Comparison of ENCODE assay signal across 1 cellular context in the genomic region with DNA sequence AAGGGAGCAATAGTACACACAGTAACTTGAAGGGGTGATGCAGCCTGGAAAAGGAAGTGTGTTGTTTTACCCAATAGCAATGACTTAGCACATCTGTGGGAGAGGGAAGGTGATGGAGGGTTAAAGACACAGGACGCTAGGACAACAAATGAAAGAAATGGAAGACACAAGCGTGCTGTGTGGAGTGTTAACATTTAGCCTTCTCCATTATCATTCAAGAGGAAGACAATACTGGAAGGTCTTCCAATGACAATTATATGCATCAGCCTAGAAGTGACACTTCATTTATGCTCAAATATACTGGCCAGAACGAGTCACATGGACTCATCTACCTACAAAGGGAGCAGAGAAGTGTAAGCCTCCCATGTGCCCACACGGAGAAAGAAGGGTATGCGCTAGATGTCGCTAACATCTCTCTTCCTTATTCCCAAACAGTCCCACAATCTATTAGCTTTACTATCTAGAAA.
A peak's percentile ranks its signal among the peaks of the same experiment; 100 is the strongest.
TF ChIP-seq lines count a peak whose summit lies in the region.

No MANE protein-coding gene starts in this region.

TF ChIP-seq in K562, 482 proteins besides CTCF, POLR2A, EP300 and RAD21 (continued from another document and continues in another):
- TF ChIP-seq, protein P1, sequence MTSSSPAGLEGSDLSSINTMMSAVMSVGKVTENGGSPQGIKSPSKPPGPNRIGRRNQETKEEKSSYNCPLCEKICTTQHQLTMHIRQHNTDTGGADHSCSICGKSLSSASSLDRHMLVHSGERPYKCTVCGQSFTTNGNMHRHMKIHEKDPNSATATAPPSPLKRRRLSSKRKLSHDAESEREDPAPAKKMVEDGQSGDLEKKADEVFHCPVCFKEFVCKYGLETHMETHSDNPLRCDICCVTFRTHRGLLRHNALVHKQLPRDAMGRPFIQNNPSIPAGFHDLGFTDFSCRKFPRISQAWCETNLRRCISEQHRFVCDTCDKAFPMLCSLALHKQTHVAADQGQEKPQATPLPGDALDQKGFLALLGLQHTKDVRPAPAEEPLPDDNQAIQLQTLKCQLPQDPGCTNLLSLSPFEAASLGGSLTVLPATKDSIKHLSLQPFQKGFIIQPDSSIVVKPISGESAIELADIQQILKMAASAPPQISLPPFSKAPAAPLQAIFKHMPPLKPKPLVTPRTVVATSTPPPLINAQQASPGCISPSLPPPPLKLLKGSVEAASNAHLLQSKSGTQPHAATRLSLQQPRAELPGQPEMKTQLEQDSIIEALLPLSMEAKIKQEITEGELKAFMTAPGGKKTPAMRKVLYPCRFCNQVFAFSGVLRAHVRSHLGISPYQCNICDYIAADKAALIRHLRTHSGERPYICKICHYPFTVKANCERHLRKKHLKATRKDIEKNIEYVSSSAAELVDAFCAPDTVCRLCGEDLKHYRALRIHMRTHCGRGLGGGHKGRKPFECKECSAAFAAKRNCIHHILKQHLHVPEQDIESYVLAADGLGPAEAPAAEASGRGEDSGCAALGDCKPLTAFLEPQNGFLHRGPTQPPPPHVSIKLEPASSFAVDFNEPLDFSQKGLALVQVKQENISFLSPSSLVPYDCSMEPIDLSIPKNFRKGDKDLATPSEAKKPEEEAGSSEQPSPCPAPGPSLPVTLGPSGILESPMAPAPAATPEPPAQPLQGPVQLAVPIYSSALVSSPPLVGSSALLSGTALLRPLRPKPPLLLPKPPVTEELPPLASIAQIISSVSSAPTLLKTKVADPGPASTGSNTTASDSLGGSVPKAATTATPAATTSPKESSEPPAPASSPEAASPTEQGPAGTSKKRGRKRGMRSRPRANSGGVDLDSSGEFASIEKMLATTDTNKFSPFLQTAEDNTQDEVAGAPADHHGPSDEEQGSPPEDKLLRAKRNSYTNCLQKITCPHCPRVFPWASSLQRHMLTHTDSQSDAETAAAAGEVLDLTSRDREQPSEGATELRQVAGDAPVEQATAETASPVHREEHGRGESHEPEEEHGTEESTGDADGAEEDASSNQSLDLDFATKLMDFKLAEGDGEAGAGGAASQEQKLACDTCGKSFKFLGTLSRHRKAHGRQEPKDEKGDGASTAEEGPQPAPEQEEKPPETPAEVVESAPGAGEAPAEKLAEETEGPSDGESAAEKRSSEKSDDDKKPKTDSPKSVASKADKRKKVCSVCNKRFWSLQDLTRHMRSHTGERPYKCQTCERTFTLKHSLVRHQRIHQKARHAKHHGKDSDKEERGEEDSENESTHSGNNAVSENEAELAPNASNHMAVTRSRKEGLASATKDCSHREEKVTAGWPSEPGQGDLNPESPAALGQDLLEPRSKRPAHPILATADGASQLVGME (CRISPR knock-in tag; IDR thresholded peaks at IDR 0.05) = no peak
- TF ChIP-seq POLR2G (IDR thresholded peaks at IDR 0.05; ENCODE audit: low read depth, low read length) = no peak
- TF ChIP-seq FOXK2 (conservative IDR thresholded peaks at IDR 0.05 in 1 of 2, IDR thresholded peaks at IDR 0.05 in 1 of 2; ENCODE audit: low read depth in 2 of 2) = no peak
- peak; percentile 33; the same call in 1 of the 2 replicates for TF ChIP-seq POLR2H (tag; IDR thresholded peaks at IDR 0.05; ENCODE audit: low read depth)
- TF ChIP-seq ZFPM2 (CRISPR knock-in tag; IDR thresholded peaks at IDR 0.05) = no peak
- TF ChIP-seq NCOA6 (IDR thresholded peaks at IDR 0.05) = no peak
- TF ChIP-seq, protein P2, sequence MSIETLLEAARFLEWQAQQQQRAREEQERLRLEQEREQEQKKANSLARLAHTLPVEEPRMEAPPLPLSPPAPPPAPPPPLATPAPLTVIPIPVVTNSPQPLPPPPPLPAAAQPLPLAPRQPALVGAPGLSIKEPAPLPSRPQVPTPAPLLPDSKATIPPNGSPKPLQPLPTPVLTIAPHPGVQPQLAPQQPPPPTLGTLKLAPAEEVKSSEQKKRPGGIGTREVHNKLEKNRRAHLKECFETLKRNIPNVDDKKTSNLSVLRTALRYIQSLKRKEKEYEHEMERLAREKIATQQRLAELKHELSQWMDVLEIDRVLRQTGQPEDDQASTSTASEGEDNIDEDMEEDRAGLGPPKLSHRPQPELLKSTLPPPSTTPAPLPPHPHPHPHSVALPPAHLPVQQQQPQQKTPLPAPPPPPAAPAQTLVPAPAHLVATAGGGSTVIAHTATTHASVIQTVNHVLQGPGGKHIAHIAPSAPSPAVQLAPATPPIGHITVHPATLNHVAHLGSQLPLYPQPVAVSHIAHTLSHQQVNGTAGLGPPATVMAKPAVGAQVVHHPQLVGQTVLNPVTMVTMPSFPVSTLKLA (conservative IDR thresholded peaks at IDR 0.05) = peak; percentile 38 to 46; a peak in 1 of 4 replicates
- TF ChIP-seq RFX5 (IDR thresholded peaks at IDR 0.05; ENCODE audit: low read depth, low read length) = no peak
- TF ChIP-seq, protein P3, sequence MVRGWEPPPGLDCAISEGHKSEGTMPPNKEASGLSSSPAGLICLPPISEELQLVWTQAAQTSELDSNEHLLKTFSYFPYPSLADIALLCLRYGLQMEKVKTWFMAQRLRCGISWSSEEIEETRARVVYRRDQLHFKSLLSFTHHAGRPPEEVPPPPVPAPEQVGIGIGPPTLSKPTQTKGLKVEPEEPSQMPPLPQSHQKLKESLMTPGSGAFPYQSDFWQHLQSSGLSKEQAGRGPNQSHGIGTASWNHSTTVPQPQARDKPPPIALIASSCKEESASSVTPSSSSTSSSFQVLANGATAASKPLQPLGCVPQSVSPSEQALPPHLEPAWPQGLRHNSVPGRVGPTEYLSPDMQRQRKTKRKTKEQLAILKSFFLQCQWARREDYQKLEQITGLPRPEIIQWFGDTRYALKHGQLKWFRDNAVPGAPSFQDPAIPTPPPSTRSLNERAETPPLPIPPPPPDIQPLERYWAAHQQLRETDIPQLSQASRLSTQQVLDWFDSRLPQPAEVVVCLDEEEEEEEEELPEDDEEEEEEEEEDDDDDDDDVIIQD (CRISPR knock-in tag; IDR thresholded peaks at IDR 0.05) = no peak
- no peak for TF ChIP-seq MEF2A (IDR thresholded peaks at IDR 0.05; ENCODE audit: control insufficient read depth, low read depth, low read length)
- no peak for TF ChIP-seq SMAD1 (IDR thresholded peaks at IDR 0.05; ENCODE audit: low read depth, low read length, partially characterized antibody)
- no peak for TF ChIP-seq CBFB (CRISPR knock-in tag; IDR thresholded peaks at IDR 0.05)
- peak; percentile 61; the same call in 1 of the 2 replicates for TF ChIP-seq MAFF (IDR thresholded peaks at IDR 0.05; ENCODE audit: low read length)
- TF ChIP-seq ZFP30 (CRISPR knock-in tag; IDR thresholded peaks at IDR 0.05; ENCODE audit: borderline replicate concordance) = no peak
- no peak for TF ChIP-seq IRF2 (CRISPR knock-in tag; IDR thresholded peaks at IDR 0.05)
- TF ChIP-seq SRSF7 (optimal IDR thresholded peaks at IDR 0.05; ENCODE audit: low read depth, low read length) = no peak
- TF ChIP-seq HEY1 (CRISPR knock-in tag; IDR thresholded peaks at IDR 0.05; ENCODE audit: borderline replicate concordance) = no peak
- TF ChIP-seq, protein P4, sequence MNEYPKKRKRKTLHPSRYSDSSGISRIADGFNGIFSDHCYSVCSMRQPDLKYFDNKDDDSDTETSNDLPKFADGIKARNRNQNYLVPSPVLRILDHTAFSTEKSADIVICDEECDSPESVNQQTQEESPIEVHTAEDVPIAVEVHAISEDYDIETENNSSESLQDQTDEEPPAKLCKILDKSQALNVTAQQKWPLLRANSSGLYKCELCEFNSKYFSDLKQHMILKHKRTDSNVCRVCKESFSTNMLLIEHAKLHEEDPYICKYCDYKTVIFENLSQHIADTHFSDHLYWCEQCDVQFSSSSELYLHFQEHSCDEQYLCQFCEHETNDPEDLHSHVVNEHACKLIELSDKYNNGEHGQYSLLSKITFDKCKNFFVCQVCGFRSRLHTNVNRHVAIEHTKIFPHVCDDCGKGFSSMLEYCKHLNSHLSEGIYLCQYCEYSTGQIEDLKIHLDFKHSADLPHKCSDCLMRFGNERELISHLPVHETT (CRISPR knock-in tag; conservative IDR thresholded peaks at IDR 0.05 in 1 of 2, IDR thresholded peaks at IDR 0.05 in 1 of 2) = no peak
- TF ChIP-seq ZNF311 (CRISPR knock-in tag; IDR thresholded peaks at IDR 0.05) = 0 out of 2 replicates have a peak, but pooled peaks have one; percentile 56
- TF ChIP-seq, protein P5, sequence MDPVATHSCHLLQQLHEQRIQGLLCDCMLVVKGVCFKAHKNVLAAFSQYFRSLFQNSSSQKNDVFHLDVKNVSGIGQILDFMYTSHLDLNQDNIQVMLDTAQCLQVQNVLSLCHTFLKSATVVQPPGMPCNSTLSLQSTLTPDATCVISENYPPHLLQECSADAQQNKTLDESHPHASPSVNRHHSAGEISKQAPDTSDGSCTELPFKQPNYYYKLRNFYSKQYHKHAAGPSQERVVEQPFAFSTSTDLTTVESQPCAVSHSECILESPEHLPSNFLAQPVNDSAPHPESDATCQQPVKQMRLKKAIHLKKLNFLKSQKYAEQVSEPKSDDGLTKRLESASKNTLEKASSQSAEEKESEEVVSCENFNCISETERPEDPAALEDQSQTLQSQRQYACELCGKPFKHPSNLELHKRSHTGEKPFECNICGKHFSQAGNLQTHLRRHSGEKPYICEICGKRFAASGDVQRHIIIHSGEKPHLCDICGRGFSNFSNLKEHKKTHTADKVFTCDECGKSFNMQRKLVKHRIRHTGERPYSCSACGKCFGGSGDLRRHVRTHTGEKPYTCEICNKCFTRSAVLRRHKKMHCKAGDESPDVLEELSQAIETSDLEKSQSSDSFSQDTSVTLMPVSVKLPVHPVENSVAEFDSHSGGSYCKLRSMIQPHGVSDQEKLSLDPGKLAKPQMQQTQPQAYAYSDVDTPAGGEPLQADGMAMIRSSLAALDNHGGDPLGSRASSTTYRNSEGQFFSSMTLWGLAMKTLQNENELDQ (CRISPR knock-in tag; IDR thresholded peaks at IDR 0.05; ENCODE audit: borderline replicate concordance) = no peak
- TF ChIP-seq BACH1 (tag; IDR thresholded peaks at IDR 0.05) = 0 out of 2 replicates have a peak, but pooled peaks have one; percentile 58
- TF ChIP-seq, protein P6, sequence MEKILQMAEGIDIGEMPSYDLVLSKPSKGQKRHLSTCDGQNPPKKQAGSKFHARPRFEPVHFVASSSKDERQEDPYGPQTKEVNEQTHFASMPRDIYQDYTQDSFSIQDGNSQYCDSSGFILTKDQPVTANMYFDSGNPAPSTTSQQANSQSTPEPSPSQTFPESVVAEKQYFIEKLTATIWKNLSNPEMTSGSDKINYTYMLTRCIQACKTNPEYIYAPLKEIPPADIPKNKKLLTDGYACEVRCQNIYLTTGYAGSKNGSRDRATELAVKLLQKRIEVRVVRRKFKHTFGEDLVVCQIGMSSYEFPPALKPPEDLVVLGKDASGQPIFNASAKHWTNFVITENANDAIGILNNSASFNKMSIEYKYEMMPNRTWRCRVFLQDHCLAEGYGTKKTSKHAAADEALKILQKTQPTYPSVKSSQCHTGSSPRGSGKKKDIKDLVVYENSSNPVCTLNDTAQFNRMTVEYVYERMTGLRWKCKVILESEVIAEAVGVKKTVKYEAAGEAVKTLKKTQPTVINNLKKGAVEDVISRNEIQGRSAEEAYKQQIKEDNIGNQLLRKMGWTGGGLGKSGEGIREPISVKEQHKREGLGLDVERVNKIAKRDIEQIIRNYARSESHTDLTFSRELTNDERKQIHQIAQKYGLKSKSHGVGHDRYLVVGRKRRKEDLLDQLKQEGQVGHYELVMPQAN (IDR thresholded peaks at IDR 0.05; ENCODE audit: borderline replicate concordance) = no peak
- TF ChIP-seq, protein P7, sequence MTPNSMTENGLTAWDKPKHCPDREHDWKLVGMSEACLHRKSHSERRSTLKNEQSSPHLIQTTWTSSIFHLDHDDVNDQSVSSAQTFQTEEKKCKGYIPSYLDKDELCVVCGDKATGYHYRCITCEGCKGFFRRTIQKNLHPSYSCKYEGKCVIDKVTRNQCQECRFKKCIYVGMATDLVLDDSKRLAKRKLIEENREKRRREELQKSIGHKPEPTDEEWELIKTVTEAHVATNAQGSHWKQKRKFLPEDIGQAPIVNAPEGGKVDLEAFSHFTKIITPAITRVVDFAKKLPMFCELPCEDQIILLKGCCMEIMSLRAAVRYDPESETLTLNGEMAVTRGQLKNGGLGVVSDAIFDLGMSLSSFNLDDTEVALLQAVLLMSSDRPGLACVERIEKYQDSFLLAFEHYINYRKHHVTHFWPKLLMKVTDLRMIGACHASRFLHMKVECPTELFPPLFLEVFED (CRISPR knock-in tag; conservative IDR thresholded peaks at IDR 0.05) = no peak
- TF ChIP-seq, protein P8, sequence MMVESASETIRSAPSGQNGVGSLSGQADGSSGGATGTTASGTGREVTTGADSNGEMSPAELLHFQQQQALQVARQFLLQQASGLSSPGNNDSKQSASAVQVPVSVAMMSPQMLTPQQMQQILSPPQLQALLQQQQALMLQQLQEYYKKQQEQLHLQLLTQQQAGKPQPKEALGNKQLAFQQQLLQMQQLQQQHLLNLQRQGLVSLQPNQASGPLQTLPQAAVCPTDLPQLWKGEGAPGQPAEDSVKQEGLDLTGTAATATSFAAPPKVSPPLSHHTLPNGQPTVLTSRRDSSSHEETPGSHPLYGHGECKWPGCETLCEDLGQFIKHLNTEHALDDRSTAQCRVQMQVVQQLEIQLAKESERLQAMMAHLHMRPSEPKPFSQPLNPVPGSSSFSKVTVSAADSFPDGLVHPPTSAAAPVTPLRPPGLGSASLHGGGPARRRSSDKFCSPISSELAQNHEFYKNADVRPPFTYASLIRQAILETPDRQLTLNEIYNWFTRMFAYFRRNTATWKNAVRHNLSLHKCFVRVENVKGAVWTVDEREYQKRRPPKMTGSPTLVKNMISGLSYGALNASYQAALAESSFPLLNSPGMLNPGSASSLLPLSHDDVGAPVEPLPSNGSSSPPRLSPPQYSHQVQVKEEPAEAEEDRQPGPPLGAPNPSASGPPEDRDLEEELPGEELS (CRISPR knock-in tag; IDR thresholded peaks at IDR 0.05; ENCODE audit: borderline replicate concordance) = no peak
- no peak for TF ChIP-seq MIER1 (IDR thresholded peaks at IDR 0.05; ENCODE audit: low read depth)
- TF ChIP-seq, protein P9, sequence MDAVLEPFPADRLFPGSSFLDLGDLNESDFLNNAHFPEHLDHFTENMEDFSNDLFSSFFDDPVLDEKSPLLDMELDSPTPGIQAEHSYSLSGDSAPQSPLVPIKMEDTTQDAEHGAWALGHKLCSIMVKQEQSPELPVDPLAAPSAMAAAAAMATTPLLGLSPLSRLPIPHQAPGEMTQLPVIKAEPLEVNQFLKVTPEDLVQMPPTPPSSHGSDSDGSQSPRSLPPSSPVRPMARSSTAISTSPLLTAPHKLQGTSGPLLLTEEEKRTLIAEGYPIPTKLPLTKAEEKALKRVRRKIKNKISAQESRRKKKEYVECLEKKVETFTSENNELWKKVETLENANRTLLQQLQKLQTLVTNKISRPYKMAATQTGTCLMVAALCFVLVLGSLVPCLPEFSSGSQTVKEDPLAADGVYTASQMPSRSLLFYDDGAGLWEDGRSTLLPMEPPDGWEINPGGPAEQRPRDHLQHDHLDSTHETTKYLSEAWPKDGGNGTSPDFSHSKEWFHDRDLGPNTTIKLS (IDR thresholded peaks at IDR 0.05; ENCODE audit: borderline replicate concordance, low read depth) = no peak
- no peak for TF ChIP-seq ZNF561 (CRISPR knock-in tag; conservative IDR thresholded peaks at IDR 0.05)
